In genomic region chr15:77034620-77035467, GRCh38 we compare ENCODE assay signal across 8 cellular contexts. TPM values are rescaled to one million over a fixed set of nuclear protein-coding genes. Genes with fewer than 3 reads are reported as not detected.
DNase-seq lines count a peak whose midpoint lies in the region; ATAC-seq and TF ChIP-seq lines count a peak whose summit lies in the region.
"Had no signal": no experiment of that assay in that cellular context is flagged by ENCODE, and none has a peak within 500 bp of the region (broad histone marks: within the 10 kb centered on the region; RNA-seq: fewer than 3 reads in every experiment).

No MANE protein-coding gene starts in this region.

- peaks cover 9% of the 10 kb centered on the region for H3K36me3 ChIP-seq in upper lobe of right lung

- POLR2A ChIA-PET in T-cell (lab: Charles Lee): no interaction called here

- intact Hi-C loops in upper lobe of right lung (cut with DNase I): loop anchor here (10.0 kb wide), 1 partner anchor 510 kb away; no protein-coding TSS in a partner anchor

- H3K27ac ChIP-seq in upper lobe of right lung: no peak overlapping the region

- H3K4me1 Mint-ChIP-seq in T-cell: peaks cover 0 to 7% (median 3%) of the 10 kb centered on the region in 3 donors
- peaks cover 13% of the 10 kb centered on the region for H3K4me1 Mint-ChIP-seq in chondrocyte (ENCODE audit: low read depth)

- no peaks in the 10 kb centered on the region for H3K27me3 ChIP-seq in upper lobe of right lung

- H3K4me1 ChIP-seq in upper lobe of right lung: no peaks in the 10 kb centered on the region

- H3K27ac Mint-ChIP-seq in T-cell (peak overlapping the region; percentile 61 to 71), chondrocyte (ENCODE audit: unreplicated experiment) (no peak overlapping the region)
- H3K27ac Mint-ChIP-seq: T-helper 1 cell treated with Interleukin-12 subunit alpha and Interleukin-12 subunit beta and Interleukin-4 antibody, amounts not matched to agents 30 μg/mL and 1 μg/mL, for 36 hours had no signal

- H3K4me3 Mint-ChIP-seq in T-cell: no peak overlapping the region
- H3K4me3 Mint-ChIP-seq in chondrocyte (ENCODE audit: unreplicated experiment): no peak overlapping the region
- H3K4me3 Mint-ChIP-seq: T-helper 1 cell treated with Interleukin-12 subunit alpha and Interleukin-12 subunit beta and Interleukin-4 antibody, amounts not matched to agents 30 μg/mL and 1 μg/mL, for 36 hours had no signal

- no peaks in the 10 kb centered on the region for H3K9me3 Mint-ChIP-seq in T-cell
- no peaks in the 10 kb centered on the region for H3K9me3 Mint-ChIP-seq in chondrocyte (ENCODE audit: low read depth)

- H3K36me3 Mint-ChIP-seq in T-cell: peaks cover 25% of the 10 kb centered on the region
- peaks cover 9% of the 10 kb centered on the region for H3K36me3 Mint-ChIP-seq in chondrocyte (ENCODE audit: low read depth)

- H3K9me3 ChIP-seq in upper lobe of right lung: no peaks in the 10 kb centered on the region

- peak; percentile 80 for TF ChIP-seq CTCF in chondrocyte (IDR thresholded peaks at IDR 0.05)
- peak; percentile 64 for TF ChIP-seq CTCF in upper lobe of right lung (IDR thresholded peaks at IDR 0.05)

- no peaks in the 10 kb centered on the region for H3K27me3 Mint-ChIP-seq in T-cell
- H3K27me3 Mint-ChIP-seq in chondrocyte (ENCODE audit: low read depth): no peaks in the 10 kb centered on the region

- ATAC-seq in T-cell (replicated peaks in 1 of 4): peak in 3 of 4 experiments; percentile 34 to 49 (median 46)
- peak; percentile 32 for ATAC-seq in upper lobe of right lung
- ATAC-seq in HG02588 (IDR thresholded peaks at IDR 0.05; ENCODE audit: unreplicated experiment): no peak
- ATAC-seq in GM18868 (IDR thresholded peaks at IDR 0.05; ENCODE audit: unreplicated experiment): no peak

- no peak overlapping the region for H3K4me3 ChIP-seq in upper lobe of right lung

- CTCF ChIA-PET in T-cell (lab: Charles Lee): interaction anchor here (0.5 to 1.0 kb wide), 2 partner anchors 13 to 399 kb away, joined by 3 read pairs; no protein-coding TSS in a partner anchor

- DNase-seq in GM19240 (ENCODE audit: insufficient read length, low spot score): peak; percentile 60
- DNase-seq in T-cell: peak in 21 of 34 experiments; percentile 17 to 56 (median 38)
- DNase-seq in chondrocyte (ENCODE audit: low spot score): peak; percentile 87
- DNase-seq in mesenteric fat pad (ENCODE audit: low spot score): peak; percentile 86
- DNase-seq in upper lobe of right lung: peak; percentile 74

RNA-seq across cellular contexts. Expression of gene TSPAN3, which starts 36.1 kb away (rescaled TPM):
- 10 to 100 TPM; 12.7 to 26.3 (median 25.0) TPM for total RNA-seq in T-cell
- total RNA-seq in chondrocyte: 242 to 333 TPM (median 250 TPM) in 3 replicates
- 558 TPM for total RNA-seq in mesenteric fat pad
- 359 TPM for total RNA-seq in upper lobe of right lung

RNA-seq across cellular contexts. Expression of gene PSTPIP1, which starts 39.9 kb away (rescaled TPM):
- 100 to 1,000 TPM; 110 to 231 (median 180) TPM for total RNA-seq in T-cell
- total RNA-seq in chondrocyte: not detected in 3 replicates
- 24.8 TPM for total RNA-seq in mesenteric fat pad
- 16.0 TPM for total RNA-seq in upper lobe of right lung

Comparison
In these comparisons a context has a peak if more than half of its experiments do, and no peak if none do; other contexts are left out.
1. ATAC-seq: peak in T-cell (3 of 4) and upper lobe of right lung (single experiment); none in HG02588 (single experiment) and GM18868 (single experiment).
2. RNA of gene PSTPIP1, which starts 39.9 kb away (total RNA-seq): 110 to 231 TPM in T-cell, 24.8 TPM in mesenteric fat pad (single experiment) and 16.0 TPM in upper lobe of right lung (single experiment); not detected in chondrocyte; every median in the first group is over 10 times any median in the second.
3. Peak in every context shown above with its lines, with median percentiles within 50 percentile points of each other: DNase-seq.